Comparison of ENCODE assay signal across 8 cellular contexts in the genomic region with DNA sequence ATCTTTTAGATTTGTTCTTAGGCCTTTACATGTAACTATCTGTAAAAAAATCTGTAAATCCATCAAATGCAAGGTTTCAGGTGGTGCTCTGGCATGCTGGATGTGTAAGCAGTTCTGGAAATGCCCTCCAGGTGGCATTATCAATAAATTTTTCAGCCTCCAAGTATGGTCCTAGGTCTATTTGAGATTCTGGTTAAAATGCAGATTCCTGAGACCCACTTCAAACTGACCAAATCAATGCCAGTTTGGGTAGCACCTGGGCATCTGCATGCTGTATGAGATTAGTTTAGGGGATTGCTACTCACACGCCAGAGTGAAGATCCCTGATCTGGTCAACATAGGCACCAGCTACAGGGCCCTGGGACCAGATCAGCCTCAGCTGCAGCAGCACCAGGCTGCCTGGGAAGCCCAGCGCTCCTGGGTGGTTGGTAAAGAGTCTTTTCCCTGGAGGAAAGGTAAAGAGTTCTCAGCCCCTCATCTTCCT.
A peak's percentile ranks its signal among the peaks of the same experiment; 100 is the strongest.
DNase-seq lines count a peak whose midpoint lies in the region; ATAC-seq, FAIRE-seq and TF ChIP-seq lines count a peak whose summit lies in the region.

No MANE protein-coding gene starts in this region.

- H3K4me3 ChIP-seq in AG09309 (ENCODE audit: control insufficient read depth, low read depth, low read length) (no peak overlapping the region), HEK293 (ENCODE audit: low read depth, low read length) (no peak overlapping the region), LNCaP clone FGC (ENCODE audit: low read depth, low read length) (no peak overlapping the region), pancreas (no peak overlapping the region)

- WGBS in pancreas, 2 donors: 65 to 88% methylated on average over 2 of the region's 2 CpGs

- H3K27me3 ChIP-seq in foreskin keratinocyte: no peaks in the 10 kb centered on the region
- no peaks in the 10 kb centered on the region for H3K27me3 ChIP-seq in pancreas

- TF ChIP-seq CTCF in AG09309 (IDR thresholded peaks at IDR 0.05; ENCODE audit: control insufficient read depth, insufficient read depth, low read depth, low read length, missing control alignments): peak; percentile 43
- peak; percentile 46 for TF ChIP-seq CTCF in GM10266 (IDR thresholded peaks at IDR 0.05; ENCODE audit: control insufficient read depth, insufficient read depth, low read depth, missing control alignments)
- TF ChIP-seq CTCF in HEK293 (tag by site-specific recombination; IDR thresholded peaks at IDR 0.05): no peak
- TF ChIP-seq CTCF in LNCaP clone FGC (IDR thresholded peaks at IDR 0.05; ENCODE audit: control insufficient read depth, extremely low read depth, insufficient read depth): peak; percentile 54
- peak; percentile 73 for TF ChIP-seq CTCF in foreskin keratinocyte (conservative IDR thresholded peaks at IDR 0.05)
- TF ChIP-seq CTCF in pancreas (IDR thresholded peaks at IDR 0.05): peak; percentile 20 to 61 (median 50)

- CTCF ChIA-PET in HEK293 (lab: Yijun Ruan, JAX): interaction anchor here (0.5 to 1.4 kb wide), 14 partner anchors 10 to 1036 kb away, joined by 3 to 7 read pairs (median 4); no protein-coding TSS in a partner anchor

- H3K27ac ChIP-seq in HEK293 (ENCODE audit: extremely low read depth, low read depth, low read length): no peak overlapping the region
- no peak overlapping the region for H3K27ac ChIP-seq in foreskin keratinocyte
- H3K27ac ChIP-seq in pancreas: no peak overlapping the region

- no peak for FAIRE-seq in pancreas (lab: Jason Lieb, UNC)

- POLR2A ChIA-PET in HEK293 (lab: Yijun Ruan, JAX): interaction anchor here (3.7 kb wide), 1 partner anchor 507 kb away, joined by 26 read pairs; the partner anchor contains the start of gene CITED2

- H3K9me3 ChIP-seq in HEK293 (ENCODE audit: control insufficient read depth, insufficient read depth, low read depth, low read length): no peaks in the 10 kb centered on the region
- no peaks in the 10 kb centered on the region for H3K9me3 ChIP-seq in pancreas

- H3K36me3 ChIP-seq in HEK293 (ENCODE audit: control insufficient read depth in 2 of 2, insufficient read depth in 1 of 2, low read length in 2 of 2): no peaks in the 10 kb centered on the region
- H3K36me3 ChIP-seq in pancreas: no peaks in the 10 kb centered on the region

- ATAC-seq in foreskin keratinocyte (peak; percentile 57), pancreas (peak; percentile 83 to 89 (median 86))

- DNase-seq in AG09309 (ENCODE audit: low read depth) (no peak), GM10266 (ENCODE audit: extremely low spot score) (peak; percentile 36), LNCaP clone FGC (ENCODE audit: low read depth) (peak; percentile 45), SW480 (ENCODE audit: low spot score) (peak; percentile 16), foreskin keratinocyte (peak in 1 of 2 donors; percentile 26), pancreas (peak in 1 of 6 donors; percentile 45), 8988T (no peak)

- intact Hi-C loops in pancreas (cut with DNase I): loop anchor here in 1 of 3 donors (10.0 kb wide), 1 partner anchor 553 kb away; no protein-coding TSS in a partner anchor

- H3K4me1 ChIP-seq in HEK293 (ENCODE audit: control insufficient read depth, insufficient read depth, low read length): peaks cover 7% of the 10 kb centered on the region
- no peaks in the 10 kb centered on the region for H3K4me1 ChIP-seq in foreskin keratinocyte
- peaks cover 0 to 11% (median 4%) of the 10 kb centered on the region in 3 donors for H3K4me1 ChIP-seq in pancreas

TF ChIP-seq in HEK293, 187 proteins besides CTCF, POLR2A, EP300 and RAD21:
- TF ChIP-seq, protein P1, sequence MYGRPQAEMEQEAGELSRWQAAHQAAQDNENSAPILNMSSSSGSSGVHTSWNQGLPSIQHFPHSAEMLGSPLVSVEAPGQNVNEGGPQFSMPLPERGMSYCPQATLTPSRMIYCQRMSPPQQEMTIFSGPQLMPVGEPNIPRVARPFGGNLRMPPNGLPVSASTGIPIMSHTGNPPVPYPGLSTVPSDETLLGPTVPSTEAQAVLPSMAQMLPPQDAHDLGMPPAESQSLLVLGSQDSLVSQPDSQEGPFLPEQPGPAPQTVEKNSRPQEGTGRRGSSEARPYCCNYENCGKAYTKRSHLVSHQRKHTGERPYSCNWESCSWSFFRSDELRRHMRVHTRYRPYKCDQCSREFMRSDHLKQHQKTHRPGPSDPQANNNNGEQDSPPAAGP (tag by site-specific recombination; IDR thresholded peaks at IDR 0.05): no peak
- TF ChIP-seq ZEB2 (tag by site-specific recombination; IDR thresholded peaks at IDR 0.05): no peak
- peak; percentile 28; the same call in 1 of the 2 replicates for TF ChIP-seq ZNF654 (tag by site-specific recombination; IDR thresholded peaks at IDR 0.05; ENCODE audit: low read depth)
- TF ChIP-seq ZBTB20 (tag by site-specific recombination; IDR thresholded peaks at IDR 0.05): peak; percentile 83
- TF ChIP-seq ZNF169 (tag by site-specific recombination; IDR thresholded peaks at IDR 0.05): no peak
- TF ChIP-seq ZNF629 (tag by site-specific recombination; IDR thresholded peaks at IDR 0.05): no peak
- TF ChIP-seq, protein P2, sequence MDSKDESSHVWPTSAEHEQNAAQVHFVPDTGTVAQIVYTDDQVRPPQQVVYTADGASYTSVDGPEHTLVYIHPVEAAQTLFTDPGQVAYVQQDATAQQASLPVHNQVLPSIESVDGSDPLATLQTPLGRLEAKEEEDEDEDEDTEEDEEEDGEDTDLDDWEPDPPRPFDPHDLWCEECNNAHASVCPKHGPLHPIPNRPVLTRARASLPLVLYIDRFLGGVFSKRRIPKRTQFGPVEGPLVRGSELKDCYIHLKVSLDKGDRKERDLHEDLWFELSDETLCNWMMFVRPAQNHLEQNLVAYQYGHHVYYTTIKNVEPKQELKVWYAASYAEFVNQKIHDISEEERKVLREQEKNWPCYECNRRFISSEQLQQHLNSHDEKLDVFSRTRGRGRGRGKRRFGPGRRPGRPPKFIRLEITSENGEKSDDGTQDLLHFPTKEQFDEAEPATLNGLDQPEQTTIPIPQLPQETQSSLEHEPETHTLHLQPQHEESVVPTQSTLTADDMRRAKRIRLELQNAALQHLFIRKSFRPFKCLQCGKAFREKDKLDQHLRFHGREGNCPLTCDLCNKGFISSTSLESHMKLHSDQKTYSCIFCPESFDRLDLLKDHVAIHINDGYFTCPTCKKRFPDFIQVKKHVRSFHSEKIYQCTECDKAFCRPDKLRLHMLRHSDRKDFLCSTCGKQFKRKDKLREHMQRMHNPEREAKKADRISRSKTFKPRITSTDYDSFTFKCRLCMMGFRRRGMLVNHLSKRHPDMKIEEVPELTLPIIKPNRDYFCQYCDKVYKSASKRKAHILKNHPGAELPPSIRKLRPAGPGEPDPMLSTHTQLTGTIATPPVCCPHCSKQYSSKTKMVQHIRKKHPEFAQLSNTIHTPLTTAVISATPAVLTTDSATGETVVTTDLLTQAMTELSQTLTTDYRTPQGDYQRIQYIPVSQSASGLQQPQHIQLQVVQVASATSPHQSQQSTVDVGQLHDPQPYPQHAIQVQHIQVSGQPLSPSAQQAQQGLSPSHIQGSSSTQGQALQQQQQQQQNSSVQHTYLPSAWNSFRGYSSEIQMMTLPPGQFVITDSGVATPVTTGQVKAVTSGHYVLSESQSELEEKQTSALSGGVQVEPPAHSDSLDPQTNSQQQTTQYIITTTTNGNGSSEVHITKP (tag by site-specific recombination; IDR thresholded peaks at IDR 0.05): no peak
- TF ChIP-seq PATZ1 (tag by site-specific recombination; IDR thresholded peaks at IDR 0.05): no peak
TF ChIP-seq in HEK293: peak in this region for 2.

Comparison
In these comparisons a context has a peak if more than half of its experiments do, and no peak if none do; other contexts are left out.
1. DNase-seq: peak in GM10266 (single experiment), LNCaP clone FGC (single experiment) and SW480 (single experiment); none in AG09309 (single experiment) and 8988T (single experiment).